Comparison of ENCODE assay signal across 22 cellular contexts in genomic region chr11:72066855-72067254, GRCh38. TPM values are rescaled to one million over a fixed set of nuclear protein-coding genes. Genes with fewer than 3 reads are reported as not detected.
DNase-seq lines count a peak whose midpoint lies in the region; ATAC-seq and TF ChIP-seq lines count a peak whose summit lies in the region.
"Had no signal": no experiment of that assay in that cellular context is flagged by ENCODE, and none has a peak within 500 bp of the region (broad histone marks: within the 10 kb centered on the region; RNA-seq: fewer than 3 reads in every experiment).

No MANE protein-coding gene starts in this region.

- peaks cover 28% of the 10 kb centered on the region for H3K36me3 Mint-ChIP-seq in MCF 10A (ENCODE audit: insufficient read depth, unreplicated experiment)
- peaks cover 6% of the 10 kb centered on the region for H3K36me3 Mint-ChIP-seq in endothelial cell (ENCODE audit: low read depth, unreplicated experiment)
- H3K36me3 Mint-ChIP-seq in natural killer cell treated with Interleukin-12 subunit alpha and Interleukin-12 subunit beta and Interleukin-15 and Interleukin-18, amount 100 ng/mL, for 72 hours: peaks cover 2% of the 10 kb centered on the region

- H3K36me3 ChIP-seq in mammary epithelial cell (ENCODE audit: insufficient read depth, low read length): peaks cover 3% of the 10 kb centered on the region
- H3K36me3 ChIP-seq in transverse colon: no peaks in the 10 kb centered on the region
- peaks cover 21% of the 10 kb centered on the region for H3K36me3 ChIP-seq in A673 (ENCODE audit: insufficient read depth, low read length, poor library complexity, severe bottlenecking)

- H3K27me3 Mint-ChIP-seq in MCF 10A (ENCODE audit: insufficient read depth, unreplicated experiment): no peaks in the 10 kb centered on the region
- H3K27me3 Mint-ChIP-seq in endothelial cell (ENCODE audit: unreplicated experiment): peaks cover 4% of the 10 kb centered on the region
- no peaks in the 10 kb centered on the region for H3K27me3 Mint-ChIP-seq in natural killer cell treated with Interleukin-12 subunit alpha and Interleukin-12 subunit beta and Interleukin-15 and Interleukin-18, amount 100 ng/mL, for 72 hours
- H3K27me3 Mint-ChIP-seq: activated naive CD8-positive, alpha-beta T cell had no signal

- H3K27ac ChIP-seq in mammary epithelial cell (ENCODE audit: insufficient read depth, low read depth, low read length): no peak overlapping the region
- H3K27ac ChIP-seq in transverse colon: peak overlapping the region; percentile 55 to 85 (median 72)
- no peak overlapping the region for H3K27ac ChIP-seq in A673 (ENCODE audit: low read depth, low read length, poor library complexity, severe bottlenecking)
- H3K27ac ChIP-seq: A549, SJCRH30 had no signal

- H3K4me3 ChIP-seq in mammary epithelial cell (replicated peaks in 1 of 3; ENCODE audit: insufficient read depth in 1 of 3, low read depth in 2 of 3, low read length in 3 of 3) (no peak overlapping the region), transverse colon (no peak overlapping the region), A673 (ENCODE audit: low read depth, low read length, poor library complexity, severe bottlenecking) (no peak overlapping the region), lower leg skin (ENCODE audit: low read depth, poor library complexity, severe bottlenecking) (no peak overlapping the region)
- H3K4me3 ChIP-seq: A549, SJCRH30, tibial nerve had no signal

- dilution Hi-C loops in mammary epithelial cell (cut with HindIII; ENCODE audit: low sequenced_read_pairs): no loop called here

- H3K4me1 ChIP-seq in mammary epithelial cell (ENCODE audit: insufficient read depth, low read length): peaks cover 33% of the 10 kb centered on the region
- peaks cover 30 to 52% (median 37%) of the 10 kb centered on the region in 4 donors for H3K4me1 ChIP-seq in transverse colon
- peaks cover 17% of the 10 kb centered on the region for H3K4me1 ChIP-seq in A673 (ENCODE audit: insufficient read depth, low read length, poor library complexity, severe bottlenecking)

- H3K4me2 ChIP-seq in mammary epithelial cell (ENCODE audit: insufficient read depth, low read depth, low read length): no peak overlapping the region
- H3K4me2 ChIP-seq: A549 had no signal

- H3K79me2 ChIP-seq in mammary epithelial cell (ENCODE audit: insufficient read depth, low read length): peaks cover 88% of the 10 kb centered on the region

- H3K27me3 ChIP-seq in mammary epithelial cell (ENCODE audit: insufficient read depth, low read length) (no peaks in the 10 kb centered on the region), transverse colon (no peaks in the 10 kb centered on the region), A673 (replicated peaks; ENCODE audit: insufficient read depth, low read depth, low read length, poor library complexity) (no peaks in the 10 kb centered on the region)
- H3K27me3 ChIP-seq: SJCRH30, tibial nerve had no signal

- H3K4me1 Mint-ChIP-seq in MCF 10A (ENCODE audit: insufficient read depth, unreplicated experiment): peaks cover 50% of the 10 kb centered on the region
- peaks cover 50% of the 10 kb centered on the region for H3K4me1 Mint-ChIP-seq in endothelial cell (ENCODE audit: unreplicated experiment)
- H3K4me1 Mint-ChIP-seq in natural killer cell treated with Interleukin-12 subunit alpha and Interleukin-12 subunit beta and Interleukin-15 and Interleukin-18, amount 100 ng/mL, for 72 hours (ENCODE audit: low read depth in 2 of 2): peaks cover 50 to 56% of the 10 kb centered on the region in 2 donors

- H4K20me1 ChIP-seq in mammary epithelial cell (ENCODE audit: insufficient read depth, low read length): no peaks in the 10 kb centered on the region

- CTCF ChIA-PET in MCF 10A (lab: Yijun Ruan, JAX) (interaction anchor here (0.5 to 1.5 kb wide), 6 partner anchors 11 to 365 kb away, joined by 3 to 5 read pairs (median 3); no protein-coding TSS in a partner anchor), mammary epithelial cell (lab: Charles Lee; ENCODE audit: low non-redundant PET) (no interaction called here), A673 (lab: Charles Lee) (interaction anchor here (0.6 kb wide), 1 partner anchor 658 kb away, joined by 5 read pairs; no protein-coding TSS in a partner anchor)

- H3K9me3 Mint-ChIP-seq in MCF 10A (ENCODE audit: unreplicated experiment): no peaks in the 10 kb centered on the region
- no peaks in the 10 kb centered on the region for H3K9me3 Mint-ChIP-seq in endothelial cell (ENCODE audit: unreplicated experiment)
- H3K9me3 Mint-ChIP-seq in natural killer cell treated with Interleukin-12 subunit alpha and Interleukin-12 subunit beta and Interleukin-15 and Interleukin-18, amount 100 ng/mL, for 72 hours: no peaks in the 10 kb centered on the region
- H3K9me3 Mint-ChIP-seq: CD8-positive, alpha-beta T cell had no signal

- TF ChIP-seq CTCF in MCF 10A (IDR thresholded peaks at IDR 0.05; ENCODE audit: unreplicated experiment): no peak
- no peak for TF ChIP-seq CTCF in mammary epithelial cell (conservative IDR thresholded peaks at IDR 0.05 in 1 of 2, IDR thresholded peaks at IDR 0.05 in 1 of 2; ENCODE audit: extremely low read depth in 1 of 2, insufficient read depth in 1 of 2, low read depth in 1 of 2, low read length in 2 of 2)
- TF ChIP-seq CTCF in endothelial cell (IDR thresholded peaks at IDR 0.05; ENCODE audit: unreplicated experiment): no peak
- no peak for TF ChIP-seq CTCF in transverse colon (IDR thresholded peaks at IDR 0.05)
- no peak for TF ChIP-seq CTCF in A673 (conservative IDR thresholded peaks at IDR 0.05; ENCODE audit: low read depth, low read length)
- no peak for TF ChIP-seq CTCF in lower leg skin (IDR thresholded peaks at IDR 0.05)

- H3K9ac ChIP-seq in mammary epithelial cell (ENCODE audit: insufficient read depth, low read length): no peak overlapping the region

- POLR2A ChIA-PET in MCF 10A (lab: Yijun Ruan, JAX) (interaction anchor here (0.7 to 15.4 kb wide), 5 partner anchors 7 to 1674 kb away, joined by 3 to 282 read pairs (median 3); partner anchors contain the start of gene NUMA1), A673 (lab: Charles Lee; ENCODE audit: low non-redundant PET) (no interaction called here)

- H2AFZ ChIP-seq in mammary epithelial cell (ENCODE audit: low read depth, low read length): no peak overlapping the region

- no peak for TF ChIP-seq EP300 in transverse colon (IDR thresholded peaks at IDR 0.05; ENCODE audit: low read depth)

- TF ChIP-seq POLR2A in transverse colon (IDR thresholded peaks at IDR 0.05) (no peak), lower leg skin (IDR thresholded peaks at IDR 0.05) (no peak)

- H3K4me3 Mint-ChIP-seq in MCF 10A (ENCODE audit: unreplicated experiment): no peak overlapping the region
- H3K4me3 Mint-ChIP-seq in endothelial cell (ENCODE audit: unreplicated experiment): no peak overlapping the region
- H3K4me3 Mint-ChIP-seq in natural killer cell treated with Interleukin-12 subunit alpha and Interleukin-12 subunit beta and Interleukin-15 and Interleukin-18, amount 100 ng/mL, for 72 hours: peak overlapping the region; percentile 86
- H3K4me3 Mint-ChIP-seq: activated naive CD8-positive, alpha-beta T cell; CD8-positive, alpha-beta T cell had no signal

- H3K27ac Mint-ChIP-seq in MCF 10A (ENCODE audit: low read depth, unreplicated experiment) (peak overlapping the region; percentile 96), endothelial cell (ENCODE audit: unreplicated experiment) (peak overlapping the region; percentile 70)
- H3K27ac Mint-ChIP-seq in natural killer cell treated with Interleukin-12 subunit alpha and Interleukin-12 subunit beta and Interleukin-15 and Interleukin-18, amount 100 ng/mL, for 72 hours: peak overlapping the region; percentile 92 to 98
- H3K27ac Mint-ChIP-seq: activated naive CD8-positive, alpha-beta T cell; CD8-positive, alpha-beta T cell had no signal

- DNase-seq in MCF 10A (ENCODE audit: unreplicated experiment) (no peak), mammary epithelial cell (no peak), endothelial cell (ENCODE audit: low spot score) (no peak), transverse colon (no peak), A673 (ENCODE audit: low spot score) (no peak), lower leg skin (ENCODE audit: low spot score in 2 of 2) (no peak)
- no peak for DNase-seq in natural killer cell treated with Interleukin-12 subunit alpha and Interleukin-12 subunit beta and Interleukin-15 and Interleukin-18, amount 100 ng/mL, for 72 hours (ENCODE audit: low spot score)
- DNase-seq: activated CD4-positive, alpha-beta T cell treated with anti-CD3 and anti-CD28 coated beads, Interleukin-2, amount 50 U/mL, for 1 hour; CD8-positive, alpha-beta T cell; cerebellar nuclear complex; EL; glutamatergic neuron; NCI-H1436 treated with DMSO at 0.1 percent for 48 hours; NCI-H446 treated with DMSO at 0.1 percent for 48 hours; SJCRH30 had no signal

- in situ Hi-C loops in mammary epithelial cell (cut with MboI; ENCODE audit: low sequenced_read_pairs in 2 of 2) (no loop called here), transverse colon (cut with MboI; ENCODE audit: low pct_ligation_motif_present in 1 of 4, low pct_unique_long_range_greater_than_20kb in 1 of 4, low sequenced_read_pairs in 3 of 4) (no loop called here)

- intact Hi-C loops in MCF 10A (cut with micrococcal nuclease): no loop called here
- intact Hi-C loops in mammary epithelial cell (cut with micrococcal nuclease): no loop called here
- intact Hi-C loops in transverse colon (cut with DNase I; ENCODE audit: low total_unique reads): no loop called here
- intact Hi-C loops in A673 (cut with micrococcal nuclease; ENCODE audit: unreplicated experiment): no loop called here
- intact Hi-C loops in lower leg skin (cut with DNase I; ENCODE audit: low total_unique reads): no loop called here

- BruUV-seq in MCF 10A (replicated peaks; lab: Mats Ljungman, UMichigan) (no TSS peak), mammary epithelial cell (replicated peaks; lab: Mats Ljungman, UMichigan) (no TSS peak), A673 (replicated peaks; lab: Mats Ljungman, UMichigan) (no TSS peak)

- H3K9me3 ChIP-seq in mammary epithelial cell (replicated peaks; ENCODE audit: insufficient read depth, low read length) (no peaks in the 10 kb centered on the region), transverse colon (no peaks in the 10 kb centered on the region), A673 (ENCODE audit: low read depth, low read length, poor library complexity, severe bottlenecking) (no peaks in the 10 kb centered on the region)
- H3K9me3 ChIP-seq: A549, SJCRH30, tibial nerve had no signal

- no peak for ATAC-seq in natural killer cell treated with Interleukin-12 subunit alpha and Interleukin-12 subunit beta and Interleukin-15 and Interleukin-18, amount 100 ng/mL, for 72 hours
- ATAC-seq in HG03280 (IDR thresholded peaks at IDR 0.05; ENCODE audit: unreplicated experiment): no peak
- ATAC-seq: A549; CD8-positive, alpha-beta T cell had no signal

RNA-seq across cellular contexts. Expression of gene NUMA1, which starts 13.5 kb away (rescaled TPM):
- total RNA-seq in MCF 10A (2022): 109 and 113 TPM in 2 replicates
- total RNA-seq in mammary epithelial cell: 100 to 1,000 TPM; 126 to 175 TPM
- polyA plus RNA-seq in mammary epithelial cell: 74.4 TPM
- polyA minus RNA-seq in mammary epithelial cell: 264 TPM
- total RNA-seq in endothelial cell (ENCODE audit: unreplicated experiment): 173 TPM
- 100 to 1,000 TPM; 181 to 216 TPM for total RNA-seq in natural killer cell treated with Interleukin-12 subunit alpha and Interleukin-12 subunit beta and Interleukin-15 and Interleukin-18, amount 100 ng/mL, for 72 hours
- total RNA-seq in transverse colon: 100 to 1,000 TPM; 323 to 520 (median 419) TPM
- total RNA-seq in A673 (2021): 216 and 231 TPM in 2 replicates
- total RNA-seq in lower leg skin: 100 to 1,000 TPM; 356 to 592 (median 409) TPM

RNA-seq across cellular contexts. Expression of gene LRRC51, which starts 13.8 kb away (rescaled TPM):
- 9.3 and 9.5 TPM in 2 replicates for total RNA-seq in MCF 10A (2022)
- 10 to 100 TPM in 1 of 2 donors, 1 to 10 TPM in 1; 4.3 to 10.3 TPM for total RNA-seq in mammary epithelial cell
- 9.0 TPM for polyA plus RNA-seq in mammary epithelial cell
- 2.7 TPM for polyA minus RNA-seq in mammary epithelial cell
- 5.8 TPM for total RNA-seq in endothelial cell (ENCODE audit: unreplicated experiment)
- total RNA-seq in natural killer cell treated with Interleukin-12 subunit alpha and Interleukin-12 subunit beta and Interleukin-15 and Interleukin-18, amount 100 ng/mL, for 72 hours: 1 to 10 TPM; 3.5 to 7.2 TPM
- 10 to 100 TPM in 1 of 4 donors, 1 to 10 TPM in 3; 5.1 to 77.4 (median 6.7) TPM for total RNA-seq in transverse colon
- total RNA-seq in A673 (2021): 13.9 and 16.7 TPM in 2 replicates
- 10 to 100 TPM in 1 of 4 donors, 1 to 10 TPM in 3; 1.9 to 16.9 (median 4.9) TPM for total RNA-seq in lower leg skin

RNA-seq across cellular contexts. Expression of gene LAMTOR1, which starts 36.2 kb away (rescaled TPM):
- total RNA-seq in MCF 10A (2022) (76.9 and 82.4 TPM in 2 replicates), mammary epithelial cell (100 to 1,000 TPM; 105 to 183 TPM), endothelial cell (ENCODE audit: unreplicated experiment) (105 TPM), transverse colon (100 to 1,000 TPM in 2 of 4 donors, 10 to 100 TPM in 2; 59.1 to 156 (median 102) TPM), A673 (2021) (90.9 and 101 TPM in 2 replicates), lower leg skin (100 to 1,000 TPM in 2 of 4 donors, 10 to 100 TPM in 2; 83.6 to 112 (median 99.9) TPM)
- 175 TPM for polyA plus RNA-seq in mammary epithelial cell
- 96.7 TPM for polyA minus RNA-seq in mammary epithelial cell
- 10 to 100 TPM; 65.7 to 66.9 TPM for total RNA-seq in natural killer cell treated with Interleukin-12 subunit alpha and Interleukin-12 subunit beta and Interleukin-15 and Interleukin-18, amount 100 ng/mL, for 72 hours

RNA-seq across cellular contexts. Expression of gene TOMT, which starts 38.9 kb away (rescaled TPM):
- not detected in 2 replicates for total RNA-seq in MCF 10A (2022)
- under 1 TPM in 1 of 2 donors, not detected in 1; 0.17 TPM for total RNA-seq in mammary epithelial cell
- not detected for polyA plus RNA-seq in mammary epithelial cell
- polyA minus RNA-seq in mammary epithelial cell: not detected
- total RNA-seq in endothelial cell (ENCODE audit: unreplicated experiment): not detected
- under 1 TPM in 1 of 2 donors, not detected in 1; 0.45 TPM for total RNA-seq in natural killer cell treated with Interleukin-12 subunit alpha and Interleukin-12 subunit beta and Interleukin-15 and Interleukin-18, amount 100 ng/mL, for 72 hours
- total RNA-seq in transverse colon: not detected
- total RNA-seq in A673 (2021): not detected in 2 replicates
- not detected for total RNA-seq in lower leg skin
- total RNA-seq: CD8-positive, alpha-beta T cell; myocyte; pulmonary artery endothelial cell; SJCRH30; tibial nerve had no signal
- polyA plus RNA-seq: A549, keratinocyte had no signal

RNA-seq across cellular contexts. Expression of gene ANAPC15, which starts 45.6 kb away (rescaled TPM):
- total RNA-seq in MCF 10A (2022): 52.2 and 63.6 TPM in 2 replicates
- 10 to 100 TPM; 21.7 to 64.8 TPM for total RNA-seq in mammary epithelial cell
- 92.2 TPM for polyA plus RNA-seq in mammary epithelial cell
- polyA minus RNA-seq in mammary epithelial cell: 17.7 TPM
- total RNA-seq in endothelial cell (ENCODE audit: unreplicated experiment): 36.5 TPM
- 10 to 100 TPM; 37.4 to 37.7 TPM for total RNA-seq in natural killer cell treated with Interleukin-12 subunit alpha and Interleukin-12 subunit beta and Interleukin-15 and Interleukin-18, amount 100 ng/mL, for 72 hours
- 10 to 100 TPM; 15.1 to 44.5 (median 27.6) TPM for total RNA-seq in transverse colon
- 57.2 and 58.9 TPM in 2 replicates for total RNA-seq in A673 (2021)
- total RNA-seq in lower leg skin: 10 to 100 TPM in 3 of 4 donors, 1 to 10 TPM in 1; 5.0 to 27.8 (median 24.9) TPM

Comparison
In these comparisons a context has a peak if more than half of its experiments do, and no peak if none do; other contexts are left out.
1. H3K27ac ChIP-seq: peak in transverse colon (4 of 4); none in mammary epithelial cell (single experiment) and A673 (single experiment).
2. Peak in every context shown above with its lines, with median percentiles within 50 percentile points of each other: H3K27ac Mint-ChIP-seq.